In the genomic region with DNA sequence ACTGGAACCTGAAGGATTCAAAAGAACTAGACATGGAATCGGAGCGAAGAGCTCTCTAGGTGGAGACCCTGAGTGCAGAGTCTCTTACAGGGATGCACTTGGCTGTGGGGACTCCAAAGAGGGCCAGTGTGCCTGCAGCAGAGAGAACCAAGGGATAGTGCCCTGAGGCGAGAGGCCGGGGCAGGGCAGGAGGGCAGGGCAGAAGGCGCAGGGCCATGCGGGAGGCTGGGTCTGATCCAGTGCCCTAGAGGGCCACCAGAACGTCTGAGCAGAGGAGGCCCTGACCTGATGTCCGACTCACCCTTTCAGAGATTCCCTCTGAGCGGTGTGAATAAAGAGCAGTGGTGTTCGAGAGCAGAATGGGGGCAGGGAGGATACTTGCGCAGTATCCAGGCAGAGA, we compare ENCODE assay signal across 27 cellular contexts.
"Had no signal": no experiment of that assay in that cellular context is flagged by ENCODE, and none has a peak within 500 bp of the region (broad histone marks: within the 10 kb centered on the region; RNA-seq: fewer than 3 reads in every experiment).

No MANE protein-coding gene starts in this region.

- H3K4me3 ChIP-seq: heart right ventricle, hepatocyte, left ventricle myocardium inferior, lung, mucosa of descending colon, ovary, prostate gland, spleen, suprapubic skin, thoracic aorta, tibial artery, upper lobe of left lung, uterus had no signal

- H3K36me3 ChIP-seq: neutrophil, ovary, prostate gland, upper lobe of left lung, uterus had no signal

- H3K4me2 ChIP-seq: hepatocyte had no signal

- H2AFZ ChIP-seq: hepatocyte had no signal

- H3K36me3 Mint-ChIP-seq: natural killer cell treated with Interleukin-12 subunit alpha and Interleukin-12 subunit beta and Interleukin-15 and Interleukin-18, amount 100 ng/mL, for 72 hours; stimulated activated effector memory CD8-positive, alpha-beta T cell treated with anti-CD3 and anti-CD28 coated beads, Interleukin-12 subunit alpha, Interleukin-12 subunit beta, amount 100 ng/mL, for 72 hours had no signal

- DNase-seq: heart right ventricle; islet precursor cell; left ventricle myocardium inferior; midbrain; mucosa of descending colon; naive thymus-derived CD4-positive, alpha-beta T cell; occipital lobe; ovary; retina; right cardiac atrium; small intestine; spleen; stimulated activated CD4-positive, alpha-beta T cell treated with anti-CD3 and anti-CD28 coated beads, Interleukin-4, amount 100 ng/mL, for 24 hours; stimulated activated naive CD4-positive, alpha-beta T cell; tibial artery; upper lobe of left lung; uterus had no signal

- FAIRE-seq: small intestine had no signal

- H3K27me3 ChIP-seq: heart right ventricle, ovary, tibial artery, upper lobe of left lung, uterus had no signal

- H3K9me3 ChIP-seq: mucosa of descending colon, neutrophil, ovary, prostate gland, uterus had no signal

- H3K79me2 ChIP-seq: hepatocyte had no signal

- H3K4me1 Mint-ChIP-seq: stimulated activated effector memory CD8-positive, alpha-beta T cell treated with anti-CD3 and anti-CD28 coated beads, Interleukin-12 subunit alpha, Interleukin-12 subunit beta, amount 100 ng/mL, for 72 hours had no signal

- H3K4me3 Mint-ChIP-seq: naive thymus-derived CD4-positive, alpha-beta T cell; natural killer cell treated with Interleukin-12 subunit alpha and Interleukin-12 subunit beta and Interleukin-15 and Interleukin-18, amount 100 ng/mL, for 72 hours; neural crest cell; stimulated activated effector memory CD8-positive, alpha-beta T cell treated with anti-CD3 and anti-CD28 coated beads, Interleukin-12 subunit alpha, Interleukin-12 subunit beta, amount 100 ng/mL, for 72 hours; stimulated activated naive CD8-positive, alpha-beta T cell treated with anti-CD3 and anti-CD28 coated beads, Interleukin-15, Interleukin-2, amounts not matched to agents 100 ng/mL and 50 ng/mL, for 24 hours had no signal

- H3K27ac Mint-ChIP-seq: naive thymus-derived CD4-positive, alpha-beta T cell; natural killer cell treated with Interleukin-12 subunit alpha and Interleukin-12 subunit beta and Interleukin-15 and Interleukin-18, amount 100 ng/mL, for 72 hours; stimulated activated effector memory CD8-positive, alpha-beta T cell treated with anti-CD3 and anti-CD28 coated beads, Interleukin-12 subunit alpha, Interleukin-12 subunit beta, amount 100 ng/mL, for 72 hours; stimulated activated naive CD8-positive, alpha-beta T cell treated with anti-CD3 and anti-CD28 coated beads, Interleukin-15, Interleukin-2, amounts not matched to agents 100 ng/mL and 50 ng/mL, for 24 hours had no signal

- H3K27ac ChIP-seq: heart right ventricle, hepatocyte, left ventricle myocardium inferior, neutrophil, ovary, prostate gland, spleen, suprapubic skin, thoracic aorta, tibial artery, upper lobe of left lung, uterus had no signal

- H3K4me1 ChIP-seq: prostate gland, suprapubic skin, tibial artery, upper lobe of left lung, uterus had no signal
